ENCODE assay signal across 13 cellular contexts in the genomic region with DNA sequence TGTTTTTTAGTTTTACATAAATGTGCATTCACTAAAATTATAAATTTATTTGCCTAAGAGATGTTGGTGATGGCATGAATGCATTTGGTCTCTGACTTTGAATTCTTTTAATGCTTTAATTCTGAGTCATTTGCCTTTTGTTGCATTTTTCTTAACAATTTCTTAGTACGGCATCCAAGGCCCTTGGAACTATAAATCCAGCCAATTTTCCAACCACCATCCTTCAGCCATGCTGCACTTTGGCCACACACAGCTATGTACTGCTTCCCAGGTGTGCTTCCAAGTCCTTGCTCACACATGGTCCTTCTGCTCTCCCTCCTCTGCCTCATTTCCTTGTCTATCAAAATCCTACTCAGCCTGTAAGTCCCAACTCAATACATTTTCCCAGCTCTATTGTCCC.
DNase-seq lines count a peak whose midpoint lies in the region; ATAC-seq and TF ChIP-seq lines count a peak whose summit lies in the region.
"Had no signal": no experiment of that assay in that cellular context is flagged by ENCODE, and none has a peak within 500 bp of the region (broad histone marks: within the 10 kb centered on the region; RNA-seq: fewer than 3 reads in every experiment).

No MANE protein-coding gene starts in this region.

- H3K27ac ChIP-seq in BLaER1, result no peak overlapping the region
- peak overlapping the region; percentile 28 for H3K27ac ChIP-seq in psoas muscle
- H3K27ac ChIP-seq: cardiac muscle cell had no signal

- no peak overlapping the region for H3K4me3 ChIP-seq in BLaER1
- no peak overlapping the region for H3K4me3 ChIP-seq in psoas muscle
- H3K4me3 ChIP-seq: cardiac muscle cell had no signal

- no peak for ATAC-seq in psoas muscle
- ATAC-seq in GM19023 (IDR thresholded peaks at IDR 0.05; ENCODE audit: unreplicated experiment), result no peak
- ATAC-seq in GM18867 (IDR thresholded peaks at IDR 0.05; ENCODE audit: unreplicated experiment), result no peak
- ATAC-seq in GM18909 (IDR thresholded peaks at IDR 0.05; ENCODE audit: poor library complexity, unreplicated experiment), result no peak
- ATAC-seq in activated CD8-positive, alpha-beta memory T cell treated with anti-CD3 and anti-CD28 coated beads, Interleukin-2, amount 10 ng/mL, durations not matched to agents 7 days and 5 days, result no peak

- WGBS in psoas muscle, 3 donors, result 52 to 88% (median 76%) methylated on average over 1 of the region's 1 CpG

- intact Hi-C loops in psoas muscle (cut with DNase I), result no loop called here

- H3K27me3 ChIP-seq in BLaER1 (no peaks in the 10 kb centered on the region), psoas muscle (ENCODE audit: insufficient read depth in 3 of 3, low read length in 2 of 3) (no peaks in the 10 kb centered on the region)
- H3K27me3 ChIP-seq: cardiac muscle cell had no signal

- peaks cover 69% of the 10 kb centered on the region for H3K4me1 ChIP-seq in BLaER1
- H3K4me1 ChIP-seq in psoas muscle, result peaks cover 64% of the 10 kb centered on the region

- H4K20me1 ChIP-seq in BLaER1, result no peaks in the 10 kb centered on the region

- no peaks in the 10 kb centered on the region for H3K9me3 ChIP-seq in BLaER1
- no peaks in the 10 kb centered on the region for H3K9me3 ChIP-seq in psoas muscle

- peaks cover 33% of the 10 kb centered on the region for H3K36me3 Mint-ChIP-seq in activated CD8-positive, alpha-beta memory T cell treated with anti-CD3 and anti-CD28 coated beads, Interleukin-2, amount 10 ng/mL, durations not matched to agents 7 days and 5 days

- H3K4me2 ChIP-seq in BLaER1, result peak overlapping the region; percentile 41

- DNase-seq in NCI-H69 (lab: John Stamatoyannopoulos, UW) (peak; percentile 56), dermis blood vessel endothelial cell (peak; percentile 72), psoas muscle (no peak)
- no peak for DNase-seq in activated CD8-positive, alpha-beta memory T cell treated with anti-CD3 and anti-CD28 coated beads, Interleukin-2, amount 10 ng/mL, durations not matched to agents 7 days and 5 days
- DNase-seq: activated CD4-positive, alpha-beta memory T cell treated with anti-CD3 and anti-CD28 coated beads, Interleukin-2, amount 10 ng/mL, durations not matched to agents 7 days and 5 days; glutamatergic neuron; KBM-7; midbrain had no signal

- no peaks in the 10 kb centered on the region for H3K9me3 Mint-ChIP-seq in activated CD8-positive, alpha-beta memory T cell treated with anti-CD3 and anti-CD28 coated beads, Interleukin-2, amount 10 ng/mL, durations not matched to agents 7 days and 5 days (ENCODE audit: low read depth)
- H3K9me3 Mint-ChIP-seq: activated CD4-positive, alpha-beta memory T cell treated with anti-CD3 and anti-CD28 coated beads, Interleukin-2, amount 10 ng/mL, durations not matched to agents 7 days and 5 days had no signal

- peaks cover 52% of the 10 kb centered on the region for H3K36me3 ChIP-seq in BLaER1
- H3K36me3 ChIP-seq in psoas muscle (ENCODE audit: insufficient read depth in 1 of 2, low read depth in 1 of 2), result peaks cover 0 to 12% of the 10 kb centered on the region in 2 donors
- H3K36me3 ChIP-seq: cardiac muscle cell had no signal

- peaks cover 3% of the 10 kb centered on the region for H3K27me3 Mint-ChIP-seq in activated CD8-positive, alpha-beta memory T cell treated with anti-CD3 and anti-CD28 coated beads, Interleukin-2, amount 10 ng/mL, durations not matched to agents 7 days and 5 days

- no peak for TF ChIP-seq CTCF in psoas muscle (IDR thresholded peaks at IDR 0.05)

- no peak overlapping the region for H3K9ac ChIP-seq in BLaER1

- no peak overlapping the region for H3K4me3 Mint-ChIP-seq in activated CD8-positive, alpha-beta memory T cell treated with anti-CD3 and anti-CD28 coated beads, Interleukin-2, amount 10 ng/mL, durations not matched to agents 7 days and 5 days
- H3K4me3 Mint-ChIP-seq: activated CD4-positive, alpha-beta memory T cell treated with anti-CD3 and anti-CD28 coated beads, Interleukin-2, amount 10 ng/mL, durations not matched to agents 7 days and 5 days had no signal

- no peak overlapping the region for H3K27ac Mint-ChIP-seq in activated CD8-positive, alpha-beta memory T cell treated with anti-CD3 and anti-CD28 coated beads, Interleukin-2, amount 10 ng/mL, durations not matched to agents 7 days and 5 days
- H3K27ac Mint-ChIP-seq: activated CD4-positive, alpha-beta memory T cell treated with anti-CD3 and anti-CD28 coated beads, Interleukin-2, amount 10 ng/mL, durations not matched to agents 7 days and 5 days had no signal

- H3K4me1 Mint-ChIP-seq in activated CD8-positive, alpha-beta memory T cell treated with anti-CD3 and anti-CD28 coated beads, Interleukin-2, amount 10 ng/mL, durations not matched to agents 7 days and 5 days, result peaks cover 28% of the 10 kb centered on the region

- CTCF ChIA-PET in activated CD8-positive, alpha-beta memory T cell treated with anti-CD3 and anti-CD28 coated beads, Interleukin-2, amount 10 ng/mL, durations not matched to agents 7 days and 5 days (lab: Charles Lee), result no interaction called here

Comparison
In these comparisons a context has a peak if more than half of its experiments do, and no peak if none do; other contexts are left out.
1. DNase-seq: peak in NCI-H69 (single experiment) and dermis blood vessel endothelial cell (single experiment); none in psoas muscle (0 of 2) and activated CD8-positive, alpha-beta memory T cell treated with anti-CD3 and anti-CD28 coated beads, Interleukin-2, amount 10 ng/mL, durations not matched to agents 7 days and 5 days (single experiment).